ENCODE assay signal across 15 cellular contexts in the genomic region with DNA sequence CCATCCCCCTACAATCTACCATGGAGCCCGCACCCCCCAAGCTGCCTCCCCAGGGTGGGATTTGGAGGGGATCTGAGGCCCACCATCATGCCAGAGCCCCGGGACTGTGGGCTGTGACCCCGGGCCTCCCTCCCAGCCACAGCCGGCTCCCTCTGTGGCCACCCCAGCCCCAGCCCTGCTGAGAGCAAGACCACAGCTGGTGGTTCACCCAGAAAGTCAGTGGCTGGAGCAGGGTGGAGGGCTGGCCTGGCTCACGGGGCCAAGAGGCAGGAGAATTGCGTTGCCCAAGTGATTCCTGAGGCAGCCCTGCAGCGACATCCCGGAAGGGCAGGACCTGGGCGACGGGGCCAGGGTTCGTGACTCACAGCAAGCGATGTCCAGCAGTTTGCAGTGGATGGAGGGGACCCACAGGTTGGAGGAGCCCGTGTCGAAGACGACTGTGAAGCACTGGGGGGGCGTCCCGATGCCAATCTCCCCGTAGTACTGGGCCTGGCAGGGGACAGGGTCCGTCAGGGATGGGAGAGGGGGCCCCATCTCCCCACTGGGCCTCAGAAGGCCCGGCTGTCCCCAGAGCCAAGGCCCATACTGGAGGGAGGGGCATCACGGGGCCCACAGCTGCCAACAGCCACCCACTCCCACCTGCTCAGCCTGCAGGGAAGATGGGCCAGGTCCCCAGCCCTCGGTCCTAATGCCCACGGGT. TPM values are rescaled to one million over a fixed set of nuclear protein-coding genes. Genes with fewer than 3 reads are reported as not detected.
DNase-seq lines count a peak whose midpoint lies in the region; ATAC-seq and TF ChIP-seq lines count a peak whose summit lies in the region.
"Had no signal": no experiment of that assay in that cellular context is flagged by ENCODE, and none has a peak within 500 bp of the region (broad histone marks: within the 10 kb centered on the region; RNA-seq: fewer than 3 reads in every experiment).

No MANE protein-coding gene starts in this region.

- TF ChIP-seq CTCF in dorsolateral prefrontal cortex (IDR thresholded peaks at IDR 0.05 in 54 of 56, conservative IDR thresholded peaks at IDR 0.05 in 2 of 56; ENCODE audit: low read depth in 1 of 56, partially characterized antibody in 56 of 56) (no peak), upper lobe of right lung (IDR thresholded peaks at IDR 0.05) (no peak)

- no peaks in the 10 kb centered on the region for H3K27me3 Mint-ChIP-seq in activated naive CD4-positive, alpha-beta T cell treated with anti-CD3 and anti-CD28 coated beads for 36 hours (ENCODE audit: low read depth)
- no peaks in the 10 kb centered on the region for H3K27me3 Mint-ChIP-seq in naive thymus-derived CD4-positive, alpha-beta T cell
- H3K27me3 Mint-ChIP-seq: activated naive CD8-positive, alpha-beta T cell; IgD-negative memory B cell had no signal

- peaks cover 0 to 34% (median 0%) of the 10 kb centered on the region in 3 experiments for H3K36me3 ChIP-seq in naive thymus-derived CD4-positive, alpha-beta T cell (ENCODE audit: control insufficient read depth in 2 of 3, insufficient read depth in 3 of 3, low read length in 3 of 3)
- peaks cover 72% of the 10 kb centered on the region for H3K36me3 ChIP-seq in upper lobe of right lung

- peak overlapping the region in 15 of 59 donors; percentile 8 to 100 (median 41) for H3K4me3 ChIP-seq in dorsolateral prefrontal cortex
- no peak overlapping the region for H3K4me3 ChIP-seq in naive thymus-derived CD4-positive, alpha-beta T cell (ENCODE audit: low read length)
- H3K4me3 ChIP-seq in upper lobe of right lung: peak overlapping the region; percentile 97
- H3K4me3 ChIP-seq: SK-N-MC had no signal

- intact Hi-C loops in activated naive CD4-positive, alpha-beta T cell treated with anti-CD3 and anti-CD28 coated beads for 36 hours (cut with micrococcal nuclease): loop anchor here (5.0 to 10.0 kb wide), 2 partner anchors 64 to 73 kb away; a partner anchor contains a TSS
- intact Hi-C loops in dorsolateral prefrontal cortex (cut with DNase I) (loop anchor here in 1 of 2 donors (2.0 to 10.0 kb wide), 2 partner anchors 68 to 194 kb away; no protein-coding TSS in a partner anchor), upper lobe of right lung (cut with DNase I) (no loop called here)
- intact Hi-C loops in naive thymus-derived CD4-positive, alpha-beta T cell (cut with micrococcal nuclease): loop anchor here in 1 of 2 donors (5.0 kb wide), 1 partner anchor 67 kb away; no protein-coding TSS in a partner anchor

- no peaks in the 10 kb centered on the region for H3K9me3 Mint-ChIP-seq in activated naive CD4-positive, alpha-beta T cell treated with anti-CD3 and anti-CD28 coated beads for 36 hours
- H3K9me3 Mint-ChIP-seq in naive thymus-derived CD4-positive, alpha-beta T cell: no peaks in the 10 kb centered on the region
- H3K9me3 Mint-ChIP-seq: IgD-negative memory B cell had no signal

- H3K4me1 ChIP-seq in naive thymus-derived CD4-positive, alpha-beta T cell (ENCODE audit: control insufficient read depth in 2 of 2, insufficient read depth in 2 of 2, low read length in 2 of 2): peaks cover 59 to 80% of the 10 kb centered on the region in 2 donors
- H3K4me1 ChIP-seq in upper lobe of right lung: peaks cover 61% of the 10 kb centered on the region

- H3K27ac Mint-ChIP-seq in activated naive CD4-positive, alpha-beta T cell treated with anti-CD3 and anti-CD28 coated beads for 36 hours: no peak overlapping the region
- H3K27ac Mint-ChIP-seq in naive thymus-derived CD4-positive, alpha-beta T cell: peak overlapping the region in 8 of 9 donors; percentile 76 to 94 (median 90)

- no peaks in the 10 kb centered on the region for H3K9me3 ChIP-seq in naive thymus-derived CD4-positive, alpha-beta T cell (ENCODE audit: control insufficient read depth in 2 of 3, low read length in 3 of 3)
- H3K9me3 ChIP-seq in upper lobe of right lung: no peaks in the 10 kb centered on the region

- no peaks in the 10 kb centered on the region for H3K36me3 Mint-ChIP-seq in activated naive CD4-positive, alpha-beta T cell treated with anti-CD3 and anti-CD28 coated beads for 36 hours (ENCODE audit: low read depth)
- H3K36me3 Mint-ChIP-seq in naive thymus-derived CD4-positive, alpha-beta T cell: peaks cover 0 to 20% (median 6%) of the 10 kb centered on the region in 5 donors
- H3K36me3 Mint-ChIP-seq: activated naive CD8-positive, alpha-beta T cell had no signal

- H3K4me1 Mint-ChIP-seq in activated naive CD4-positive, alpha-beta T cell treated with anti-CD3 and anti-CD28 coated beads for 36 hours (ENCODE audit: low read depth): peaks cover 67% of the 10 kb centered on the region
- peaks cover 51 to 79% (median 68%) of the 10 kb centered on the region in 7 donors for H3K4me1 Mint-ChIP-seq in naive thymus-derived CD4-positive, alpha-beta T cell

- no peak overlapping the region for H3K4me3 Mint-ChIP-seq in activated naive CD4-positive, alpha-beta T cell treated with anti-CD3 and anti-CD28 coated beads for 36 hours
- H3K4me3 Mint-ChIP-seq in naive thymus-derived CD4-positive, alpha-beta T cell: peak overlapping the region in 9 of 10 donors; percentile 23 to 96 (median 82)

- DNase-seq in activated naive CD4-positive, alpha-beta T cell treated with anti-CD3 and anti-CD28 coated beads, Interleukin-2, amount 50 U/mL, for 16 hours: peak; percentile 10
- DNase-seq in activated naive CD4-positive, alpha-beta T cell treated with anti-CD3 and anti-CD28 coated beads for 36 hours: no peak
- DNase-seq in dorsolateral prefrontal cortex (peak in 2 of 10 donors; percentile 41 to 42), upper lobe of right lung (peak; percentile 67), NCI-H187 treated with DMSO at 0.1 percent for 48 hours (lab: John Stamatoyannopoulos, UW) (no peak)
- DNase-seq in naive thymus-derived CD4-positive, alpha-beta T cell: no peak
- no peak for DNase-seq in activated CD4-positive, alpha-beta T cell treated with anti-CD3 and anti-CD28 coated beads, Interleukin-2, amount 50 U/mL, for 1 hour
- DNase-seq: ACHN; DMS79 treated with DMSO at 0.1 percent for 48 hours; effector CD8-positive, alpha-beta T cell; NCI-H1694 had no signal

- H3K27me3 ChIP-seq in dorsolateral prefrontal cortex (no peaks in the 10 kb centered on the region), upper lobe of right lung (no peaks in the 10 kb centered on the region)
- H3K27me3 ChIP-seq in naive thymus-derived CD4-positive, alpha-beta T cell (ENCODE audit: control insufficient read depth in 2 of 2, insufficient read depth in 2 of 2, low read length in 2 of 2): no peaks in the 10 kb centered on the region

- no peak for ATAC-seq in naive thymus-derived CD4-positive, alpha-beta T cell
- ATAC-seq in upper lobe of right lung: no peak
- no peak for ATAC-seq in HG03159 (IDR thresholded peaks at IDR 0.05; ENCODE audit: unreplicated experiment)

- CTCF ChIA-PET in activated naive CD4-positive, alpha-beta T cell treated with anti-CD3 and anti-CD28 coated beads for 36 hours (lab: Charles Lee): no interaction called here
- CTCF ChIA-PET in naive thymus-derived CD4-positive, alpha-beta T cell (lab: Charles Lee): no interaction called here

- POLR2A ChIA-PET in naive thymus-derived CD4-positive, alpha-beta T cell (lab: Charles Lee): no interaction called here

- H3K27ac ChIP-seq in dorsolateral prefrontal cortex: peak overlapping the region in 58 of 59 donors; percentile 43 to 99 (median 98)
- peak overlapping the region; percentile 68 for H3K27ac ChIP-seq in naive thymus-derived CD4-positive, alpha-beta T cell (ENCODE audit: low read depth, low read length)
- peak overlapping the region; percentile 91 for H3K27ac ChIP-seq in upper lobe of right lung
- H3K27ac ChIP-seq: SK-N-MC had no signal

RNA-seq across cellular contexts. Expression of a gene that starts 4.4 kb away (rescaled TPM):
- total RNA-seq in activated naive CD4-positive, alpha-beta T cell treated with anti-CD3 and anti-CD28 coated beads for 36 hours: 10 to 100 TPM; 30.1 to 34.5 TPM
- total RNA-seq in dorsolateral prefrontal cortex (100 to 1,000 TPM; 284 to 532 (median 387) TPM), upper lobe of right lung (2,038 TPM)
- 100 to 1,000 TPM; 103 to 378 (median 186) TPM for total RNA-seq in naive thymus-derived CD4-positive, alpha-beta T cell
- 100 to 1,000 TPM; 183 to 218 TPM for polyA plus RNA-seq in naive thymus-derived CD4-positive, alpha-beta T cell

RNA-seq across cellular contexts. Expression of a gene that starts 8.9 kb away (rescaled TPM):
- under 1 TPM; 0.22 to 0.31 TPM for total RNA-seq in activated naive CD4-positive, alpha-beta T cell treated with anti-CD3 and anti-CD28 coated beads for 36 hours
- 10 to 100 TPM in 74 of 120 experiments, 1 to 10 TPM in 46; 6.0 to 26.6 (median 11.4) TPM for total RNA-seq in dorsolateral prefrontal cortex
- total RNA-seq in naive thymus-derived CD4-positive, alpha-beta T cell: 10 to 100 TPM in 1 of 5 experiments, 1 to 10 TPM in 4; 1.4 to 16.0 (median 2.1) TPM
- not detected for polyA plus RNA-seq in naive thymus-derived CD4-positive, alpha-beta T cell
- total RNA-seq in upper lobe of right lung: 7.9 TPM

Comparison
In these comparisons a context has a peak if more than half of its experiments do, and no peak if none do; other contexts are left out.
1. DNase-seq: peak in activated naive CD4-positive, alpha-beta T cell treated with anti-CD3 and anti-CD28 coated beads, Interleukin-2, amount 50 U/mL, for 16 hours (single experiment) and upper lobe of right lung (single experiment); none in activated naive CD4-positive, alpha-beta T cell treated with anti-CD3 and anti-CD28 coated beads for 36 hours (single experiment), naive thymus-derived CD4-positive, alpha-beta T cell (0 of 9), activated CD4-positive, alpha-beta T cell treated with anti-CD3 and anti-CD28 coated beads, Interleukin-2, amount 50 U/mL, for 1 hour (single experiment) and NCI-H187 treated with DMSO at 0.1 percent for 48 hours (single experiment).
2. Peak in every context shown above with its lines, with median percentiles within 50 percentile points of each other: H3K27ac ChIP-seq.